19 cellular contexts compared by ENCODE assay signal in the genomic region with DNA sequence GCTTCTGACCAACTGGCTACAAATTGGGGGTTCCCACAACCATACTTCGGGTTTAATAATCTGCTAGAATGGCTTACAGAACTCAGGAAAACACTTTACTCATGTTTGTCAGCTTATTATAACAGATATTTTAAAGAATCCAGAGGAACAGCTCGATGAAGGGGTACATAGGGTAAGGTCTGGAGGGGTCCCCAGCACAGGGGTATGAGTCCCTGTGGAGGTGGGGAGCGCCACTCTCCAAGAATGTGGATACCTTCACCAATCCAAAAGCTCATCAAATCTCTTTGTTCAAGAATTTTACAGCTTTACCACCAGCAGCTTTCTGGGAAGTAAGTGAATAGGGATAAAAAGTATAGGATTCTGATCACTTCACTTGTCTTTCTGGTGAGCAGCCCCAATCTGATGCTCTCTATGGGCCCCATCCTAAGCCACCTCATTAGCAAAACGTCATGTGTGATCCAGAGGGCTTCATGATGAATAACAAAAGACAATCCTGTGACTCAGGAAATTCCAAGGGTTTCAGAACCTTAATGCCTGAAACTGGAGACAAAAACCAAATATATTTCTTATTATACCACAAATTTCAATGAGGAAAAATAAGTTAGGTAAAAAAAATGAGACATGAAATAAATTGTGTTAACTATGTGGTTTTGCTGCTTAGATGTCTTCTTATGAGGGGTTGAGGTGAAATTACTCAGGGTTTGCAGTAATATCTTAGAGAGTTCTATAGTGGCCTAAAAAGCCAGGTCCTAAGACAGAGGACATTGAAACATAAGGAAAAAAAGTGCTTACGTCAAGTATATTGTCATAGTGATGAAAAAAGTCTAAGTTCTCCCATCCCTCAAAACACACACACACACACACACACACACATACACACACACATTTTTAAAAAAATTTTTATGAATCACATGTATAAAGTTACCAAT.
A peak's percentile ranks its signal among the peaks of the same experiment; 100 is the strongest.
DNase-seq lines count a peak whose midpoint lies in the region; ATAC-seq, FAIRE-seq and TF ChIP-seq lines count a peak whose summit lies in the region.
"Had no signal": no experiment of that assay in that cellular context is flagged by ENCODE, and none has a peak within 500 bp of the region (broad histone marks: within the 10 kb centered on the region; RNA-seq: fewer than 3 reads in every experiment).

No MANE protein-coding gene starts in this region.

- no peak for TF ChIP-seq EP300 in H1 (IDR thresholded peaks at IDR 0.05; ENCODE audit: borderline replicate concordance in 1 of 2, low read depth in 2 of 2, low read length in 2 of 2)

- H3K36me3 ChIP-seq in A673 (ENCODE audit: insufficient read depth, low read length, poor library complexity, severe bottlenecking) (no peaks in the 10 kb centered on the region), HUES6 (ENCODE audit: control insufficient read depth, insufficient read depth, low read length) (no peaks in the 10 kb centered on the region), H1 (ENCODE audit: control insufficient read depth in 2 of 4, insufficient read depth in 4 of 4, low read length in 3 of 4) (no peaks in the 10 kb centered on the region)
- H3K36me3 ChIP-seq: prostate gland had no signal

- no peaks in the 10 kb centered on the region for H3K23me2 ChIP-seq in H1 (ENCODE audit: low read depth, low read length)

- no peak for TF ChIP-seq POLR2A in H1 (IDR thresholded peaks at IDR 0.05; ENCODE audit: control extremely low read depth in 1 of 2, low read depth in 2 of 2, low read length in 2 of 2)

- H3K9ac ChIP-seq in HUES6 (ENCODE audit: low read length) (no peak overlapping the region), H1 (replicated peaks in 1 of 4; ENCODE audit: extremely low read depth in 1 of 4, low read depth in 3 of 4, low read length in 3 of 4) (no peak overlapping the region)

- no peak overlapping the region for H4K5ac ChIP-seq in H1 (ENCODE audit: insufficient read length, low read depth, low read length)

- intact Hi-C loops in A673 (cut with micrococcal nuclease; ENCODE audit: unreplicated experiment), result no loop called here

- H2BK15ac ChIP-seq in H1 (ENCODE audit: low read length), result no peak overlapping the region

- peak overlapping the region; percentile 91; the same call in 1 of the 2 replicates for H2BK12ac ChIP-seq in H1 (ENCODE audit: low read depth, low read length)

- no peak overlapping the region for H3K23ac ChIP-seq in H1 (ENCODE audit: insufficient read length)

- no peak overlapping the region for H3K56ac ChIP-seq in H1 (replicated peaks; ENCODE audit: insufficient read length, low read depth, low read length)

- H2AK5ac ChIP-seq in H1 (ENCODE audit: low read depth, low read length), result no peak overlapping the region

- DNase-seq in A673 (ENCODE audit: low spot score), result peak; percentile 5
- DNase-seq in H1 (ENCODE audit: low read depth in 1 of 2, low spot score in 2 of 2), result peak in 1 of 2 experiments; percentile 23
- peak; percentile 60 for DNase-seq in islet precursor cell
- no peak for DNase-seq in substantia nigra (lab: John Stamatoyannopoulos, UW)
- no peak for DNase-seq in central memory CD4-positive, alpha-beta T cell
- DNase-seq in NCI-H526 treated with DMSO at 0.1 percent for 48 hours (lab: John Stamatoyannopoulos, UW), result no peak
- DNase-seq: anterior cingulate cortex; CD4-positive, CD25-positive, alpha-beta regulatory T cell; dorsolateral prefrontal cortex; foreskin melanocyte; kidney; mucosa of descending colon; NCI-H2107; T-cell had no signal

- no peaks in the 10 kb centered on the region for H4K20me1 ChIP-seq in H1 (replicated peaks in 1 of 2; ENCODE audit: control insufficient read depth in 1 of 2, insufficient read depth in 2 of 2, low read length in 2 of 2)

- H3K14ac ChIP-seq in H1 (ENCODE audit: insufficient read length), result no peak overlapping the region

- H3K4ac ChIP-seq in H1 (replicated peaks; ENCODE audit: insufficient read length, low read depth, low read length), result peak overlapping the region; percentile 87

- 0 out of 4 replicates have a peak overlapping the region, but pooled peaks of 1 of the 2 experiments have one; percentile 17 for H3K4me2 ChIP-seq in H1 (ENCODE audit: insufficient read depth in 1 of 2, low read depth in 2 of 2, low read length in 2 of 2)

- no TSS peak for BruUV-seq in A673 (replicated peaks; lab: Mats Ljungman, UMichigan)

- peak overlapping the region; percentile 43 for H2BK120ac ChIP-seq in H1 (replicated peaks; ENCODE audit: low read depth, low read length)

- POLR2A ChIA-PET in A673 (lab: Charles Lee; ENCODE audit: low non-redundant PET) (no interaction called here), H1 (lab: Charles Lee; ENCODE audit: partially characterized antibody) (no interaction called here)

- no peak for TF ChIP-seq CTCF in A673 (conservative IDR thresholded peaks at IDR 0.05; ENCODE audit: low read depth, low read length)
- TF ChIP-seq CTCF in H1 (IDR thresholded peaks at IDR 0.05; ENCODE audit: control extremely low read depth in 1 of 3, insufficient read depth in 1 of 3, low read depth in 1 of 3, low read length in 3 of 3), result no peak

- H3K4me3 ChIP-seq in A673 (ENCODE audit: low read depth, low read length, poor library complexity, severe bottlenecking) (no peak overlapping the region), HUES6 (ENCODE audit: low read depth, low read length) (no peak overlapping the region), H1 (ENCODE audit: extremely low read depth in 1 of 4, insufficient read depth in 2 of 4, low read depth in 3 of 4, low read length in 4 of 4) (peak overlapping the region in 1 of 4 experiments; percentile 23; a peak in 1 of 8 replicates)
- H3K4me3 ChIP-seq: dorsolateral prefrontal cortex, GM12878, mucosa of descending colon, prostate gland had no signal

- 71% methylated on average over 5 of the region's 5 CpGs; no CpG with 5 or more reads in 1 of the 2 experiments for WGBS in H1 (ENCODE audit: extremely low coverage in 1 of 2, insufficient coverage in 1 of 2, insufficient read length in 1 of 2, insufficient replicate concordance in 2 of 2, low coverage in 1 of 2, low lambda C conversion rate in 2 of 2, missing lambda C conversion rate in 1 of 2), 2 experiments

- H2BK20ac ChIP-seq in H1 (ENCODE audit: low read length), result no peak overlapping the region

- TF ChIP-seq RAD21 in H1 (IDR thresholded peaks at IDR 0.05 in 1 of 2, conservative IDR thresholded peaks at IDR 0.05 in 1 of 2; ENCODE audit: low read depth in 2 of 2, low read length in 2 of 2), result no peak

- no peaks in the 10 kb centered on the region for H3K4me1 ChIP-seq in A673 (ENCODE audit: insufficient read depth, low read length, poor library complexity, severe bottlenecking)
- peaks cover 12% of the 10 kb centered on the region for H3K4me1 ChIP-seq in HUES6 (ENCODE audit: control insufficient read depth, insufficient read depth, low read length)
- peaks cover 0 to 8% (median 2%) of the 10 kb centered on the region in 4 experiments; a peak in 2 of 7 replicates for H3K4me1 ChIP-seq in H1 (replicated peaks in 1 of 4; ENCODE audit: control insufficient read depth in 3 of 4, insufficient read depth in 4 of 4, low read length in 3 of 4)
- H3K4me1 ChIP-seq: prostate gland had no signal

- 0 out of 2 replicates have a peak overlapping the region, but pooled peaks have one; percentile 18 for H2AFZ ChIP-seq in H1 (ENCODE audit: low read length)

- H3K27me3 ChIP-seq in A673 (replicated peaks; ENCODE audit: insufficient read depth, low read depth, low read length, poor library complexity) (no peaks in the 10 kb centered on the region), HUES6 (ENCODE audit: control insufficient read depth, insufficient read depth, low read length) (no peaks in the 10 kb centered on the region), H1 (replicated peaks in 1 of 4; ENCODE audit: control insufficient read depth in 3 of 4, extremely low read depth in 1 of 4, insufficient read depth in 3 of 4, low read length in 3 of 4) (no peaks in the 10 kb centered on the region)

- H3K79me1 ChIP-seq in H1 (ENCODE audit: low read depth, low read length), result no peaks in the 10 kb centered on the region

- H3K9me3 ChIP-seq in A673 (ENCODE audit: low read depth, low read length, poor library complexity, severe bottlenecking) (no peaks in the 10 kb centered on the region), HUES6 (ENCODE audit: control insufficient read depth, insufficient read depth, low read depth, low read length) (no peaks in the 10 kb centered on the region), H1 (ENCODE audit: insufficient read depth in 2 of 2, low read depth in 1 of 2, low read length in 1 of 2) (no peaks in the 10 kb centered on the region)
- H3K9me3 ChIP-seq: mucosa of descending colon, prostate gland had no signal

- no peaks in the 10 kb centered on the region for H3K79me2 ChIP-seq in H1 (ENCODE audit: control insufficient read depth in 1 of 2, insufficient read depth in 2 of 2, low read length in 2 of 2)

- FAIRE-seq in H1 (lab: Jason Lieb, UNC), result peak; percentile 63
- FAIRE-seq: GM12878 had no signal

- no peak overlapping the region for H4K91ac ChIP-seq in H1 (replicated peaks; ENCODE audit: insufficient read length, low read length)

- peak overlapping the region; percentile 67; the same call in 1 of the 2 replicates for H2BK5ac ChIP-seq in H1 (ENCODE audit: low read depth, low read length)

- H4K8ac ChIP-seq in H1 (ENCODE audit: extremely low read depth, insufficient read depth, low read length), result no peak overlapping the region

- no peak overlapping the region for H3K18ac ChIP-seq in H1 (ENCODE audit: extremely low read depth, low read length)

- H3K27ac ChIP-seq in A673 (ENCODE audit: low read depth, low read length, poor library complexity, severe bottlenecking), result no peak overlapping the region
- H3K27ac ChIP-seq in HUES6 (ENCODE audit: low read depth, low read length), result peak overlapping the region; percentile 86
- peak overlapping the region; percentile 54; the same call in 1 of the 2 replicates for H3K27ac ChIP-seq in H1 (ENCODE audit: low read depth, low read length)
- no peak overlapping the region for H3K27ac ChIP-seq in substantia nigra (ENCODE audit: low read depth, low read length, poor library complexity, severe bottlenecking)
- H3K27ac ChIP-seq: dorsolateral prefrontal cortex, prostate gland, RWPE1 had no signal

- CTCF ChIA-PET in A673 (lab: Charles Lee), result no interaction called here
- CTCF ChIA-PET in H1 (lab: Charles Lee; ENCODE audit: partially characterized antibody), result no interaction called here

- ATAC-seq in HG03159 (IDR thresholded peaks at IDR 0.05; ENCODE audit: unreplicated experiment), result no peak
- ATAC-seq: GM12878, mucosa of descending colon, T-cell had no signal

TF ChIP-seq in H1, 55 proteins besides CTCF, POLR2A, EP300 and RAD21 (continues in another document):
- peak; percentile 81 for TF ChIP-seq TEAD4 (IDR thresholded peaks at IDR 0.05; ENCODE audit: low read depth, low read length)
- peak; percentile 33; the same call in 1 of the 2 replicates for TF ChIP-seq CREB1 (IDR thresholded peaks at IDR 0.05)
- TF ChIP-seq SP1 (IDR thresholded peaks at IDR 0.05; ENCODE audit: low read depth, low read length), result peak; percentile 59; the same call in 1 of the 2 replicates
- peak in 1 of 2 experiments; percentile 74; a peak in 1 of 4 replicates for TF ChIP-seq HDAC2 (IDR thresholded peaks at IDR 0.05; ENCODE audit: borderline replicate concordance in 1 of 2, low read depth in 2 of 2, low read length in 2 of 2)
- TF ChIP-seq BACH1 (IDR thresholded peaks at IDR 0.05; ENCODE audit: low read length), result 0 out of 2 replicates have a peak, but pooled peaks have one; percentile 59

Comparison
In these comparisons a context has a peak if more than half of its experiments do, and no peak if none do; other contexts are left out.
1. DNase-seq: peak in A673 (single experiment) and islet precursor cell (single experiment); none in substantia nigra (0 of 49), central memory CD4-positive, alpha-beta T cell (single experiment) and NCI-H526 treated with DMSO at 0.1 percent for 48 hours (single experiment).
2. H3K27ac ChIP-seq: peak in HUES6 (single experiment) and H1 (single experiment); none in A673 (single experiment) and substantia nigra (single experiment).